In genomic region chr11:1655168-1656060, GRCh38 we compare ENCODE assay signal across 1 cellular context.
TF ChIP-seq lines count a peak whose summit lies in the region.

No MANE protein-coding gene starts in this region.

TF ChIP-seq in HepG2, 621 proteins besides CTCF, POLR2A, EP300 and RAD21:
- TF ChIP-seq REL (CRISPR knock-in tag; conservative IDR thresholded peaks at IDR 0.05) (no peak), RBFOX2 (IDR thresholded peaks at IDR 0.05; ENCODE audit: low read depth, low read length) (peak; percentile 25; the same call in 1 of the 2 replicates), ZNF841 (CRISPR knock-in tag; IDR thresholded peaks at IDR 0.05; ENCODE audit: borderline replicate concordance) (no peak), HNRNPL (IDR thresholded peaks at IDR 0.05; ENCODE audit: low read depth, low read length) (peak; percentile 94), ZNF546 (CRISPR knock-in tag; conservative IDR thresholded peaks at IDR 0.05) (no peak), FOXP1 (IDR thresholded peaks at IDR 0.05) (no peak), FOXP1 (CRISPR knock-in tag; IDR thresholded peaks at IDR 0.05) (no peak), ZBTB4 (CRISPR knock-in tag; IDR thresholded peaks at IDR 0.05; ENCODE audit: borderline replicate concordance) (0 out of 2 replicates have a peak, but pooled peaks have one; percentile 63), ASH2L (IDR thresholded peaks at IDR 0.05; ENCODE audit: insufficient read length, low read depth, low read length) (no peak), RAD51 (IDR thresholded peaks at IDR 0.05; ENCODE audit: borderline replicate concordance) (no peak), EZH2 (conservative IDR thresholded peaks at IDR 0.05; ENCODE audit: low read depth, low read length) (no peak), HIC2 (CRISPR knock-in tag; IDR thresholded peaks at IDR 0.05; ENCODE audit: low read depth) (peak; percentile 43; the same call in 1 of the 2 replicates), BRD4 (CRISPR knock-in tag; IDR thresholded peaks at IDR 0.05) (peak; percentile 65), DNMT1 (CRISPR knock-in tag; IDR thresholded peaks at IDR 0.05) (peak; percentile 69; the same call in 1 of the 2 replicates), SMAD3 (CRISPR knock-in tag; IDR thresholded peaks at IDR 0.05) (no peak), CREB3 (CRISPR knock-in tag; IDR thresholded peaks at IDR 0.05) (no peak), ZNF720 (CRISPR knock-in tag; IDR thresholded peaks at IDR 0.05) (no peak), MAZ (IDR thresholded peaks at IDR 0.05; ENCODE audit: borderline replicate concordance, low read depth, low read length) (no peak), MAZ (CRISPR knock-in tag; IDR thresholded peaks at IDR 0.05; ENCODE audit: low read depth) (0 out of 2 replicates have a peak, but pooled peaks have one; percentile 19), POLR2G (IDR thresholded peaks at IDR 0.05; ENCODE audit: low read depth, low read length) (no peak), ZNF33B (CRISPR knock-in tag; IDR thresholded peaks at IDR 0.05) (no peak), SKI (IDR thresholded peaks at IDR 0.05; ENCODE audit: partially characterized antibody) (no peak), ZNF333 (CRISPR knock-in tag; IDR thresholded peaks at IDR 0.05; ENCODE audit: borderline replicate concordance) (peak; percentile 46; the same call in 1 of the 2 replicates), ZNF570 (CRISPR knock-in tag; IDR thresholded peaks at IDR 0.05; ENCODE audit: borderline replicate concordance) (no peak), SRSF4 (IDR thresholded peaks at IDR 0.05; ENCODE audit: low read depth, low read length, poor library complexity, severe bottlenecking) (no peak), MTERF4 (CRISPR knock-in tag; IDR thresholded peaks at IDR 0.05) (0 out of 2 replicates have a peak, but pooled peaks have one; percentile 42), EHMT2 (IDR thresholded peaks at IDR 0.05; ENCODE audit: borderline replicate concordance, low read depth, low read length) (no peak), CBX2 (IDR thresholded peaks at IDR 0.05; ENCODE audit: low read depth, low read length) (no peak), CBX2 (CRISPR knock-in tag; IDR thresholded peaks at IDR 0.05; ENCODE audit: low read depth) (no peak), ZNF18 (CRISPR knock-in tag; IDR thresholded peaks at IDR 0.05; ENCODE audit: insufficient replicate concordance) (no peak), MXD1 (CRISPR knock-in tag; IDR thresholded peaks at IDR 0.05) (0 out of 2 replicates have a peak, but pooled peaks have one; percentile 25), ZNF768 (CRISPR knock-in tag; IDR thresholded peaks at IDR 0.05) (no peak), ARID2 (CRISPR knock-in tag; IDR thresholded peaks at IDR 0.05; ENCODE audit: borderline replicate concordance) (no peak), ZNF704 (CRISPR knock-in tag; IDR thresholded peaks at IDR 0.05; ENCODE audit: borderline replicate concordance) (no peak), HNF4A (CRISPR knock-in tag; IDR thresholded peaks at IDR 0.05) (no peak), ZNF776 (CRISPR knock-in tag; IDR thresholded peaks at IDR 0.05) (0 out of 2 replicates have a peak, but pooled peaks have one; percentile 31), NFIC (IDR thresholded peaks at IDR 0.05; ENCODE audit: low read length) (no peak), NONO (IDR thresholded peaks at IDR 0.05) (no peak), NONO (CRISPR knock-in tag; conservative IDR thresholded peaks at IDR 0.05) (no peak), ZNF501 (CRISPR knock-in tag; IDR thresholded peaks at IDR 0.05) (peak; percentile 55; the same call in 1 of the 2 replicates), ZBTB38 (CRISPR knock-in tag; IDR thresholded peaks at IDR 0.05) (peak; percentile 40), ZHX2 (IDR thresholded peaks at IDR 0.05; ENCODE audit: low read depth) (no peak), ZHX2 (CRISPR knock-in tag; IDR thresholded peaks at IDR 0.05; ENCODE audit: borderline replicate concordance) (no peak), ZNF225 (CRISPR knock-in tag; IDR thresholded peaks at IDR 0.05) (no peak), ZNF232 (CRISPR knock-in tag; IDR thresholded peaks at IDR 0.05; ENCODE audit: borderline replicate concordance) (no peak), EEA1 (CRISPR knock-in tag; IDR thresholded peaks at IDR 0.05; ENCODE audit: borderline replicate concordance) (no peak)
